ENCODE assay signal across 21 cellular contexts in genomic region chr3:62677926-62678325, GRCh38.
"Had no signal": no experiment of that assay in that cellular context is flagged by ENCODE, and none has a peak within 500 bp of the region (broad histone marks: within the 10 kb centered on the region; RNA-seq: fewer than 3 reads in every experiment).

No MANE protein-coding gene starts in this region.

- H3K4me1 ChIP-seq: colonic mucosa, stomach, transverse colon had no signal

- H3K27ac ChIP-seq: colonic mucosa, foreskin keratinocyte, skin epidermis, stomach, thoracic aorta, transverse colon had no signal

- H3K36me3 Mint-ChIP-seq: naive thymus-derived CD8-positive, alpha-beta T cell had no signal

- H3K9me3 ChIP-seq: colonic mucosa, mucosa of descending colon, stomach, thoracic aorta, transverse colon had no signal

- H3K27ac Mint-ChIP-seq: naive thymus-derived CD8-positive, alpha-beta T cell had no signal

- H3K27me3 ChIP-seq: colonic mucosa, foreskin keratinocyte, stomach, transverse colon had no signal

- H3K4me3 Mint-ChIP-seq: naive thymus-derived CD8-positive, alpha-beta T cell had no signal

- H3K36me3 ChIP-seq: colonic mucosa, stomach, thoracic aorta, transverse colon had no signal

- H3K4me3 ChIP-seq: colonic mucosa, lung, mucosa of descending colon, skin epidermis, stomach, thoracic aorta, transverse colon had no signal

- H3K4me1 Mint-ChIP-seq: naive thymus-derived CD8-positive, alpha-beta T cell had no signal

- ATAC-seq: foreskin keratinocyte; left cardiac atrium; left ventricle myocardium superior; mucosa of descending colon; naive thymus-derived CD8-positive, alpha-beta T cell; sciatic nerve had no signal

- DNase-seq: colonic mucosa; dermis blood vessel endothelial cell; erythroblast; foreskin keratinocyte; kidney; left cardiac atrium; left ventricle myocardium superior; mesenchymal stem cell; mucosa of descending colon; naive thymus-derived CD8-positive, alpha-beta T cell; posterior cingulate gyrus; stimulated activated CD4-positive, alpha-beta T cell treated with anti-CD3 and anti-CD28 coated beads, Interleukin-2, amount 100 ng/mL, for 24 hours; stimulated activated CD4-positive, alpha-beta T cell treated with anti-CD3 and anti-CD28 coated beads, Interleukin-4, amount 100 ng/mL, for 4 hours; stimulated activated naive CD4-positive, alpha-beta T cell; stomach; substantia nigra; transverse colon had no signal
